ENCODE assay signal across 9 cellular contexts in genomic region chr2:9178905-9179571, GRCh38. TPM values are rescaled to one million over a fixed set of nuclear protein-coding genes. Genes with fewer than 3 reads are reported as not detected.
DNase-seq lines count a peak whose midpoint lies in the region; ATAC-seq, FAIRE-seq and TF ChIP-seq lines count a peak whose summit lies in the region.
"Had no signal": no experiment of that assay in that cellular context is flagged by ENCODE, and none has a peak within 500 bp of the region (broad histone marks: within the 10 kb centered on the region; RNA-seq: fewer than 3 reads in every experiment).

No MANE protein-coding gene starts in this region.

- H3K9me3 Mint-ChIP-seq in activated naive CD4-positive, alpha-beta T cell treated with anti-CD3 and anti-CD28 coated beads for 36 hours = no peaks in the 10 kb centered on the region

- peak overlapping the region; percentile 35 for H2AFZ ChIP-seq in keratinocyte (ENCODE audit: control insufficient read depth, low read length)

- TF ChIP-seq CTCF in ascending aorta (IDR thresholded peaks at IDR 0.05) (no peak), keratinocyte (optimal IDR thresholded peaks at IDR 0.05 in 1 of 3, IDR thresholded peaks at IDR 0.05 in 1 of 3, conservative IDR thresholded peaks at IDR 0.05 in 1 of 3; ENCODE audit: extremely low read depth in 1 of 3, insufficient read depth in 2 of 3, low read length in 3 of 3) (no peak)

- no peak for FAIRE-seq in keratinocyte (lab: Jason Lieb, UNC)
- FAIRE-seq: H1 had no signal

- H3K4me3 Mint-ChIP-seq in activated naive CD4-positive, alpha-beta T cell treated with anti-CD3 and anti-CD28 coated beads for 36 hours = no peak overlapping the region

- H3K4me2 ChIP-seq in keratinocyte (ENCODE audit: control insufficient read depth, extremely low read depth, insufficient read depth, low read depth, low read length) = peak overlapping the region; percentile 83

- H3K36me3 Mint-ChIP-seq in activated naive CD4-positive, alpha-beta T cell treated with anti-CD3 and anti-CD28 coated beads for 36 hours (ENCODE audit: low read depth) = no peaks in the 10 kb centered on the region

- H3K27me3 ChIP-seq in ascending aorta (no peaks in the 10 kb centered on the region), keratinocyte (ENCODE audit: control insufficient read depth, extremely low read depth, insufficient read depth, low read length) (no peaks in the 10 kb centered on the region), stomach smooth muscle (ENCODE audit: control insufficient read depth in 1 of 2, insufficient read depth in 2 of 2, low read length in 2 of 2) (no peaks in the 10 kb centered on the region)

- H3K9ac ChIP-seq in keratinocyte (ENCODE audit: control insufficient read depth, extremely low read depth, insufficient read depth, low read length) (peak overlapping the region; percentile 88), stomach smooth muscle (ENCODE audit: low read length in 2 of 2) (no peak overlapping the region)

- H3K27ac ChIP-seq in ascending aorta = peak overlapping the region; percentile 91 to 96
- peak overlapping the region; percentile 99 for H3K27ac ChIP-seq in keratinocyte (ENCODE audit: control insufficient read depth, insufficient read depth, low read length)
- H3K27ac ChIP-seq in stomach smooth muscle (ENCODE audit: low read length) = peak overlapping the region; percentile 60

- dilution Hi-C loops in keratinocyte (cut with MboI; ENCODE audit: extremely low pct_ligation_motif_present, low sequenced_read_pairs) = no loop called here

- CTCF ChIA-PET in activated naive CD4-positive, alpha-beta T cell treated with anti-CD3 and anti-CD28 coated beads for 36 hours (lab: Charles Lee) = no interaction called here

- H3K9me3 ChIP-seq in ascending aorta (no peaks in the 10 kb centered on the region), keratinocyte (ENCODE audit: control insufficient read depth, low read depth, low read length) (no peaks in the 10 kb centered on the region), stomach smooth muscle (ENCODE audit: control insufficient read depth in 2 of 2, low read length in 2 of 2) (no peaks in the 10 kb centered on the region)

- H3K27ac Mint-ChIP-seq in activated naive CD4-positive, alpha-beta T cell treated with anti-CD3 and anti-CD28 coated beads for 36 hours = no peak overlapping the region

- in situ Hi-C loops in G401 (cut with HindIII; ENCODE audit: low sequenced_read_pairs) = no loop called here

- H3K4me3 ChIP-seq in ascending aorta = peak overlapping the region in 1 of 2 donors; percentile 23
- peak overlapping the region; percentile 9 to 50 (median 39) for H3K4me3 ChIP-seq in keratinocyte (ENCODE audit: control insufficient read depth in 2 of 3, extremely low read depth in 1 of 3, insufficient read depth in 2 of 3, low read depth in 1 of 3, low read length in 3 of 3)
- H3K4me3 ChIP-seq in stomach smooth muscle (ENCODE audit: low read length in 2 of 2) = peak overlapping the region in 1 of 2 donors; percentile 29

- intact Hi-C loops in ascending aorta (cut with DNase I) = loop anchor here (1.0 to 5.0 kb wide), 3 partner anchors 12 to 37 kb away; no protein-coding TSS in a partner anchor
- intact Hi-C loops in activated naive CD4-positive, alpha-beta T cell treated with anti-CD3 and anti-CD28 coated beads for 36 hours (cut with micrococcal nuclease) = no loop called here

- no peaks in the 10 kb centered on the region for H3K36me3 ChIP-seq in ascending aorta
- H3K36me3 ChIP-seq in keratinocyte (ENCODE audit: control insufficient read depth in 2 of 2, extremely low read depth in 1 of 2, insufficient read depth in 2 of 2, low read length in 2 of 2) = no peaks in the 10 kb centered on the region
- H3K36me3 ChIP-seq in stomach smooth muscle (ENCODE audit: control insufficient read depth in 2 of 2, insufficient read depth in 2 of 2, low read length in 2 of 2) = no peaks in the 10 kb centered on the region

- DNase-seq in G401 (ENCODE audit: low spot score) (peak; percentile 9), NCI-H1105 (lab: John Stamatoyannopoulos, UW) (peak; percentile 55), ascending aorta (ENCODE audit: low spot score in 2 of 2) (peak; percentile 44 to 91), keratinocyte (ENCODE audit: low read depth, low spot score) (peak; percentile 81)
- no peak for DNase-seq in activated naive CD4-positive, alpha-beta T cell treated with anti-CD3 and anti-CD28 coated beads for 36 hours
- no peak for DNase-seq in activated naive CD4-positive, alpha-beta T cell treated with Interleukin-2 at 50 U/mL for 16 hours

- no peak for ATAC-seq in GM18517 (IDR thresholded peaks at IDR 0.05; ENCODE audit: unreplicated experiment)

- H3K4me1 Mint-ChIP-seq in activated naive CD4-positive, alpha-beta T cell treated with anti-CD3 and anti-CD28 coated beads for 36 hours (ENCODE audit: low read depth) = no peaks in the 10 kb centered on the region

- no peaks in the 10 kb centered on the region for H3K79me2 ChIP-seq in keratinocyte (ENCODE audit: control insufficient read depth, insufficient read depth, low read length)

- H3K4me1 ChIP-seq in ascending aorta (peaks cover 11 to 28% of the 10 kb centered on the region in 2 donors), keratinocyte (ENCODE audit: control insufficient read depth, extremely low read depth, insufficient read depth, low read length) (peaks cover 41% of the 10 kb centered on the region), stomach smooth muscle (ENCODE audit: control insufficient read depth, insufficient read depth, low read length) (peaks cover 15% of the 10 kb centered on the region)

- no peaks in the 10 kb centered on the region for H4K20me1 ChIP-seq in keratinocyte (ENCODE audit: control insufficient read depth, extremely low read depth, insufficient read depth, low read length)

- peaks cover 19% of the 10 kb centered on the region for H3K27me3 Mint-ChIP-seq in activated naive CD4-positive, alpha-beta T cell treated with anti-CD3 and anti-CD28 coated beads for 36 hours (ENCODE audit: low read depth)

- H3K9me1 ChIP-seq in keratinocyte (ENCODE audit: control insufficient read depth, extremely low read depth, insufficient read depth, low read length) = no peaks in the 10 kb centered on the region

RNA-seq across cellular contexts. Expression of gene ASAP2, which starts 27.6 kb away (rescaled TPM):
- total RNA-seq in G401 (2014; rRNA removed; shearing (Covaris generic)) = 5.5 and 7.1 TPM in 2 replicates
- total RNA-seq in ascending aorta = 56.9 TPM
- polyA plus RNA-seq in keratinocyte = 30.7 to 59.6 TPM (median 54.2 TPM) in 3 replicates
- 44.6 TPM for polyA plus RNA-seq in keratinocyte (2011; ENCODE audit: low read depth)
- 37.2 and 58.2 TPM in 2 replicates for polyA plus RNA-seq in keratinocyte (2011; cell fraction: cytosol; rRNA removed)
- 62.7 and 72.9 TPM in 2 replicates for polyA plus RNA-seq in keratinocyte (2011; cell fraction: nucleus; rRNA removed)
- 21.4 and 42.3 TPM in 2 replicates for polyA plus RNA-seq in keratinocyte (2012; ENCODE audit: low replicate concordance)
- polyA minus RNA-seq in keratinocyte = 32.0 to 96.8 TPM (median 59.0 TPM) in 3 replicates
- 34.7 TPM for polyA minus RNA-seq in keratinocyte (2011; cell fraction: cytosol; rRNA and poly(A)+ RNA removed)
- polyA minus RNA-seq in keratinocyte (2011; cell fraction: nucleus; rRNA and poly(A)+ RNA removed) = 47.7 and 89.0 TPM in 2 replicates
- under 1 TPM; 0.14 to 0.15 TPM for total RNA-seq in activated naive CD4-positive, alpha-beta T cell treated with anti-CD3 and anti-CD28 coated beads for 36 hours

Comparison
In these comparisons a context has a peak if more than half of its experiments do, and no peak if none do; other contexts are left out.
1. DNase-seq: peak in G401 (single experiment), NCI-H1105 (single experiment), ascending aorta (2 of 2) and keratinocyte (single experiment); none in activated naive CD4-positive, alpha-beta T cell treated with anti-CD3 and anti-CD28 coated beads for 36 hours (single experiment) and activated naive CD4-positive, alpha-beta T cell treated with Interleukin-2 at 50 U/mL for 16 hours (single experiment).
2. Peak in every context shown above with its lines, with median percentiles within 50 percentile points of each other: H3K27ac ChIP-seq.